In genomic region chr1:143974416-143974815, GRCh38 we compare ENCODE assay signal across 9 cellular contexts. TPM values are rescaled to one million over a fixed set of nuclear protein-coding genes. Genes with fewer than 3 reads are reported as not detected.
A peak's percentile ranks its signal among the peaks of the same experiment; 100 is the strongest.
DNase-seq lines count a peak whose midpoint lies in the region; ATAC-seq and TF ChIP-seq lines count a peak whose summit lies in the region.
"Not testable (repeated sequence)": the region's sequence is repeated elsewhere in the genome, so short reads cannot be mapped to it uniquely, and the experiment has no call there.
"Had no signal": no experiment of that assay in that cellular context is flagged by ENCODE, and none has a peak within 500 bp of the region (broad histone marks: within the 10 kb centered on the region; RNA-seq: fewer than 3 reads in every experiment).

No MANE protein-coding gene starts in this region.

- H3K4me1 ChIP-seq in BE2C; HUES64 (ENCODE audit: insufficient read depth, low read length); esophagus muscularis mucosa: not testable (repeated sequence)

- intact Hi-C loops in esophagus muscularis mucosa (cut with DNase I), result not testable (repeated sequence)

- peak overlapping the region; percentile 84 for H3K4me3 Mint-ChIP-seq in T-helper 2 cell treated with Interferon-gamma antibody and Interleukin-4, amounts not matched to agents 5 μg/mL and 100 μg/mL, for 36 hours
- peak overlapping the region; percentile 45 for H3K4me3 Mint-ChIP-seq in natural killer cell treated with Interleukin-12 subunit alpha and Interleukin-12 subunit beta and Interleukin-15 and Interleukin-18, amount 100 ng/mL, for 72 hours
- H3K4me3 Mint-ChIP-seq in stimulated activated memory B cell treated with anti-CD40 and anti-IgM and Interleukin-4, amounts not matched to agents 10 μg/mL and 1 μg/mL and 100 μg/mL, for 72 hours, result peak overlapping the region; percentile 75

- H3K9me3 Mint-ChIP-seq in T-helper 2 cell treated with Interferon-gamma antibody and Interleukin-4, amounts not matched to agents 5 μg/mL and 100 μg/mL, for 36 hours; natural killer cell treated with Interleukin-12 subunit alpha and Interleukin-12 subunit beta and Interleukin-15 and Interleukin-18, amount 100 ng/mL, for 72 hours; stimulated activated memory B cell treated with anti-CD40 and anti-IgM and Interleukin-4, amounts not matched to agents 10 μg/mL and 1 μg/mL and 100 μg/mL, for 72 hours: not testable (repeated sequence)

- not testable (repeated sequence) for H3K4me1 Mint-ChIP-seq in T-helper 2 cell treated with Interferon-gamma antibody and Interleukin-4, amounts not matched to agents 5 μg/mL and 100 μg/mL, for 36 hours (ENCODE audit: low read depth); natural killer cell treated with Interleukin-12 subunit alpha and Interleukin-12 subunit beta and Interleukin-15 and Interleukin-18, amount 100 ng/mL, for 72 hours (ENCODE audit: low read depth in 2 of 2); stimulated activated memory B cell treated with anti-CD40 and anti-IgM and Interleukin-4, amounts not matched to agents 10 μg/mL and 1 μg/mL and 100 μg/mL, for 72 hours

- not testable (repeated sequence) for H3K9ac ChIP-seq in HUES64 (ENCODE audit: low read depth, low read length)

- peak; percentile 13 for DNase-seq in BE2C
- peak; percentile 8 for DNase-seq in T-helper 2 cell treated with Interferon-gamma antibody and Interleukin-4, amounts not matched to agents 5 μg/mL and 100 μg/mL, for 36 hours (ENCODE audit: low spot score)
- not testable (repeated sequence) for DNase-seq in astrocyte of the cerebellum (ENCODE audit: low read depth); natural killer cell treated with Interleukin-12 subunit alpha and Interleukin-12 subunit beta and Interleukin-15 and Interleukin-18, amount 100 ng/mL, for 72 hours (ENCODE audit: low spot score)
- DNase-seq in esophagus muscularis mucosa (ENCODE audit: extremely low spot score), result peak; percentile 5

- not testable (repeated sequence) for H3K27me3 ChIP-seq in BE2C; HUES64 (ENCODE audit: insufficient read depth, low read length); esophagus muscularis mucosa

- in situ Hi-C loops in astrocyte of the cerebellum (cut with HindIII; ENCODE audit: low sequenced_read_pairs), result not testable (repeated sequence)

- not testable (repeated sequence) for ATAC-seq in natural killer cell treated with Interleukin-12 subunit alpha and Interleukin-12 subunit beta and Interleukin-15 and Interleukin-18, amount 100 ng/mL, for 72 hours; stimulated activated memory B cell treated with anti-CD40 and anti-IgM and Interleukin-4, amounts not matched to agents 10 μg/mL and 1 μg/mL and 100 μg/mL, for 72 hours

- H3K27me3 Mint-ChIP-seq in T-helper 2 cell treated with Interferon-gamma antibody and Interleukin-4, amounts not matched to agents 5 μg/mL and 100 μg/mL, for 36 hours (ENCODE audit: low read depth); natural killer cell treated with Interleukin-12 subunit alpha and Interleukin-12 subunit beta and Interleukin-15 and Interleukin-18, amount 100 ng/mL, for 72 hours; stimulated activated memory B cell treated with anti-CD40 and anti-IgM and Interleukin-4, amounts not matched to agents 10 μg/mL and 1 μg/mL and 100 μg/mL, for 72 hours: not testable (repeated sequence)

- not testable (repeated sequence) for TF ChIP-seq EP300 in esophagus muscularis mucosa (IDR thresholded peaks at IDR 0.05)

- not testable (repeated sequence) for TF ChIP-seq POLR2A in esophagus muscularis mucosa (IDR thresholded peaks at IDR 0.05; ENCODE audit: low read depth)

- H3K4me3 ChIP-seq in BE2C (ENCODE audit: low read depth, low read length), result peak overlapping the region; percentile 51
- H3K4me3 ChIP-seq in HUES64 (ENCODE audit: low read length), result peak overlapping the region; percentile 34; the same call in 1 of the 2 replicates
- peak overlapping the region; percentile 40 for H3K4me3 ChIP-seq in astrocyte of the cerebellum (ENCODE audit: low read depth, low read length)
- H3K4me3 ChIP-seq in esophagus muscularis mucosa, result peak overlapping the region in 3 of 4 donors; percentile 44 to 55 (median 48)
- H3K4me3 ChIP-seq in iPS-18c (ENCODE audit: insufficient read depth, low read depth, low read length), result peak overlapping the region; percentile 24; the same call in 1 of the 2 replicates

- H3K36me3 Mint-ChIP-seq in T-helper 2 cell treated with Interferon-gamma antibody and Interleukin-4, amounts not matched to agents 5 μg/mL and 100 μg/mL, for 36 hours (ENCODE audit: low read depth); natural killer cell treated with Interleukin-12 subunit alpha and Interleukin-12 subunit beta and Interleukin-15 and Interleukin-18, amount 100 ng/mL, for 72 hours; stimulated activated memory B cell treated with anti-CD40 and anti-IgM and Interleukin-4, amounts not matched to agents 10 μg/mL and 1 μg/mL and 100 μg/mL, for 72 hours: not testable (repeated sequence)

- not testable (repeated sequence) for H3K27ac ChIP-seq in HUES64 (ENCODE audit: low read depth, low read length)
- peak overlapping the region in 1 of 4 donors; percentile 39 for H3K27ac ChIP-seq in esophagus muscularis mucosa (replicated peaks in 1 of 4)

- H3K27ac Mint-ChIP-seq in T-helper 2 cell treated with Interferon-gamma antibody and Interleukin-4, amounts not matched to agents 5 μg/mL and 100 μg/mL, for 36 hours; natural killer cell treated with Interleukin-12 subunit alpha and Interleukin-12 subunit beta and Interleukin-15 and Interleukin-18, amount 100 ng/mL, for 72 hours; stimulated activated memory B cell treated with anti-CD40 and anti-IgM and Interleukin-4, amounts not matched to agents 10 μg/mL and 1 μg/mL and 100 μg/mL, for 72 hours: not testable (repeated sequence)

- WGBS in HUES64, result 10% methylated on average over 2 of the region's 31 CpGs
- no CpG with 5 or more reads among the region's 31 CpGs for WGBS in esophagus muscularis mucosa

- TF ChIP-seq CTCF in BE2C (IDR thresholded peaks at IDR 0.05; ENCODE audit: low read depth, low read length); astrocyte of the cerebellum (IDR thresholded peaks at IDR 0.05; ENCODE audit: low read depth, low read length, missing control alignments); esophagus muscularis mucosa (IDR thresholded peaks at IDR 0.05): not testable (repeated sequence)

- H3K9me3 ChIP-seq in BE2C; HUES64 (ENCODE audit: insufficient read depth, low read depth, low read length); esophagus muscularis mucosa; iPS-18c (ENCODE audit: control insufficient read depth, insufficient read depth, low read length): not testable (repeated sequence)

- H3K36me3 ChIP-seq in BE2C; HUES64 (ENCODE audit: insufficient read depth, low read length); esophagus muscularis mucosa: not testable (repeated sequence)

RNA-seq across cellular contexts. Expression of gene FAM72C, which starts 2.6 kb away (rescaled TPM):
- 4.7 TPM for polyA plus RNA-seq in BE2C (2012; ENCODE audit: insufficient read depth, insufficient read length, low read depth)
- 4.8 TPM for polyA plus RNA-seq in HUES64 (2013, experiment 1 of 2)
- 6.2 TPM for polyA plus RNA-seq in HUES64 (2013, experiment 2 of 2)
- under 1 TPM in 1 of 4 donors, not detected in 3; 0.19 TPM for total RNA-seq in esophagus muscularis mucosa
- total RNA-seq in natural killer cell treated with Interleukin-12 subunit alpha and Interleukin-12 subunit beta and Interleukin-15 and Interleukin-18, amount 100 ng/mL, for 72 hours, result 10 to 100 TPM in 1 of 2 donors, 1 to 10 TPM in 1; 6.0 to 17.8 TPM
- polyA plus RNA-seq: IgD-negative memory B cell had no signal

Comparison
In these comparisons a context has a peak if more than half of its experiments do, and no peak if none do; other contexts are left out.
1. RNA of gene FAM72C, which starts 2.6 kb away (total RNA-seq): 6.0 to 17.8 TPM in natural killer cell treated with Interleukin-12 subunit alpha and Interleukin-12 subunit beta and Interleukin-15 and Interleukin-18, amount 100 ng/mL, for 72 hours; 0.19 TPM in esophagus muscularis mucosa; every median in the first group is over 4 times any median in the second.
2. Peak in every context shown above with its lines, with median percentiles within 50 percentile points of each other: H3K4me3 ChIP-seq and H3K4me3 Mint-ChIP-seq.